ENCODE assay signal across 19 cellular contexts in the genomic region with DNA sequence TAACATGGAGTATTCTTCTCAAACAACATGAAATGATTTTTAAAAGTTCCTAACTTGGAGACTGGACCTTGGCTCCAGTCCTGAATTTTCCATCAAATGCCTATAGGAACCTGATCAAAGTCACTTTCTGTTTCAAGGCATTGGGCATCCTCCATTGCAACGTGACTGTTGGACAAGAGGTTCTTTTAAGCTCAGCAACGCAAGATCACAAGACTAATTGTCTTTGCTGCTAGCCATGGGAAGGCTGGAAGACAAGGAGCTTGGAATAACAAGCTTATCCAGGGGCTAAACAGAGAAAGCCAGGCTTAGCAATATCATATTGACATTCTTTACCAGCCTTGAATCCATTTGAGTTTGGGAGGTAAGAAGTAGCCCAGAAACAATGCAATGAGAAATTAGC. TPM values are rescaled to one million over a fixed set of nuclear protein-coding genes. Genes with fewer than 3 reads are reported as not detected.
"Had no signal": no experiment of that assay in that cellular context is flagged by ENCODE, and none has a peak within 500 bp of the region (broad histone marks: within the 10 kb centered on the region; RNA-seq: fewer than 3 reads in every experiment).

No MANE protein-coding gene starts in this region.

- DNase-seq: KBM-7, MV-4-11, NCI-H1048, NCI-H1417, NCI-H1436 treated with DMSO at 0.1 percent for 48 hours, NCI-H1694, NCI-H187 treated with DMSO at 0.1 percent for 48 hours, NCI-H2029 treated with DMSO at 0.1 percent for 48 hours, NCI-H2171 treated with DMSO at 0.1 percent for 48 hours, NCI-H345, NCI-H446 treated with DMSO at 0.1 percent for 48 hours, NCI-H510A treated with DMSO at 0.1 percent for 48 hours, NCI-H526, Right ventricle myocardium superior, RPMI8226, T-helper 1 cell had no signal

RNA-seq across cellular contexts. Expression of a gene that starts 48.3 kb away (rescaled TPM):
- total RNA-seq: HT-29, LHCN-M2, MCF 10A, Right ventricle myocardium superior had no signal
